33 cellular contexts compared by ENCODE assay signal in genomic region chr2:16471031-16471430, GRCh38.
"Had no signal": no experiment of that assay in that cellular context is flagged by ENCODE, and none has a peak within 500 bp of the region (broad histone marks: within the 10 kb centered on the region; RNA-seq: fewer than 3 reads in every experiment).

No MANE protein-coding gene starts in this region.

- H3K4me3 ChIP-seq: adrenal gland, body of pancreas, breast epithelium had no signal

- H3K27ac ChIP-seq: adrenal gland, body of pancreas, brain microvascular endothelial cell, breast epithelium, VCaP had no signal

- H3K4me3 Mint-ChIP-seq: activated B cell treated with CpG ODN at 0.5 μM for 24 hours; activated CD4-positive, alpha-beta memory T cell treated with anti-CD3 and anti-CD28 coated beads for 36 hours; activated CD4-positive, alpha-beta T cell treated with anti-CD3 and anti-CD28 coated beads, Interleukin-2, amount 10 ng/mL, durations not matched to agents 24 days and 14 days; activated CD8-positive, alpha-beta T cell treated with anti-CD3 and anti-CD28 coated beads for 36 hours; activated naive CD4-positive, alpha-beta T cell treated with anti-CD3 and anti-CD28 coated beads for 36 hours; activated naive CD8-positive, alpha-beta T cell treated with anti-CD3 and anti-CD28 coated beads for 36 hours; activated T-cell treated with anti-CD3 and anti-CD28 coated beads, Interleukin-2, amount 50 U/mL, for 4 hours; activated T-cell treated with anti-CD3 and anti-CD28 coated beads, Interleukin-2, amount 50 U/mL, for 72 hours; activated T-helper 1 cell treated with anti-CD3 and anti-CD28 coated beads, Interleukin-12 subunit alpha, Interleukin-12 subunit beta, Interleukin-2, Interleukin-4 antibody, amounts not matched to agents 30 ng/mL and 10 ng/mL and 1 ng/mL, durations not matched to agents 14 hours and 24 hours and 36 hours; activated T-helper 17 cell treated with anti-CD3 and anti-CD28 coated beads, Interleukin-2, amount 50 U/mL, for 72 hours; T-cell; T-helper 17 cell had no signal

- H3K27me3 Mint-ChIP-seq: activated CD4-positive, alpha-beta memory T cell treated with anti-CD3 and anti-CD28 coated beads for 36 hours; T-helper 17 cell had no signal

- H3K36me3 Mint-ChIP-seq: activated CD4-positive, alpha-beta memory T cell treated with anti-CD3 and anti-CD28 coated beads for 36 hours; activated naive CD4-positive, alpha-beta T cell treated with anti-CD3 and anti-CD28 coated beads, Interleukin-2, amount 50 U/mL, for 72 hours; activated naive CD8-positive, alpha-beta T cell treated with anti-CD3 and anti-CD28 coated beads for 36 hours; T-cell had no signal

- H3K4me1 ChIP-seq: adrenal gland, body of pancreas, breast epithelium had no signal

- H3K27ac Mint-ChIP-seq: activated B cell treated with CpG ODN at 0.5 μM for 24 hours; activated CD4-positive, alpha-beta memory T cell treated with anti-CD3 and anti-CD28 coated beads for 36 hours; activated CD4-positive, alpha-beta T cell treated with anti-CD3 and anti-CD28 coated beads, Interleukin-2, amount 10 ng/mL, durations not matched to agents 24 days and 14 days; activated CD8-positive, alpha-beta T cell treated with anti-CD3 and anti-CD28 coated beads for 36 hours; activated naive CD4-positive, alpha-beta T cell treated with anti-CD3 and anti-CD28 coated beads for 36 hours; activated naive CD4-positive, alpha-beta T cell treated with anti-CD3 and anti-CD28 coated beads, Interleukin-2, amount 50 U/mL, for 72 hours; activated naive CD8-positive, alpha-beta T cell treated with anti-CD3 and anti-CD28 coated beads for 36 hours; activated T-cell treated with anti-CD3 and anti-CD28 coated beads, Interleukin-2, amount 50 U/mL, for 72 hours; activated T-helper 1 cell treated with anti-CD3 and anti-CD28 coated beads, Interleukin-12 subunit alpha, Interleukin-12 subunit beta, Interleukin-2, Interleukin-4 antibody, amounts not matched to agents 30 ng/mL and 10 ng/mL and 1 ng/mL, durations not matched to agents 14 hours and 24 hours and 36 hours; activated T-helper 17 cell treated with anti-CD3 and anti-CD28 coated beads, Interleukin-2, amount 50 U/mL, for 72 hours; T-cell; T-helper 17 cell had no signal

- DNase-seq: activated B cell treated with CpG ODN at 0.5 μM for 24 hours; activated CD4-positive, alpha-beta memory T cell treated with anti-CD3 and anti-CD28 coated beads for 36 hours; activated CD4-positive, alpha-beta T cell treated with anti-CD3 and anti-CD28 coated beads for 4 hours; activated CD4-positive, alpha-beta T cell treated with anti-CD3 and anti-CD28 coated beads, Interleukin-2, amount 10 ng/mL, durations not matched to agents 24 days and 14 days; activated CD4-positive, alpha-beta T cell treated with anti-CD3 and anti-CD28 coated beads, Interleukin-2, amount 50 U/mL, for 1 hour; activated CD4-positive, alpha-beta T cell treated with anti-CD3 and anti-CD28 coated beads, Interleukin-2, amount 50 U/mL, for 4 hours; activated CD4-positive, CD25-positive, alpha-beta regulatory T cell treated with anti-CD3 and anti-CD28 coated beads, Interleukin-2, amount 50 U/mL, for 72 hours; activated CD8-positive, alpha-beta memory T cell treated with anti-CD3 and anti-CD28 coated beads, Interleukin-2, amount 50 U/mL, for 4 hours; activated CD8-positive, alpha-beta T cell treated with anti-CD3 and anti-CD28 coated beads for 36 hours; activated effector memory CD4-positive, alpha-beta T cell treated with anti-CD3 and anti-CD28 coated beads, Interleukin-2, amount 50 U/mL, for 16 hours; activated gamma-delta T cell treated with Interleukin-2 at 50 U/mL for 16 hours; activated naive CD4-positive, alpha-beta T cell; activated naive CD4-positive, alpha-beta T cell treated with anti-CD3 and anti-CD28 coated beads for 36 hours; activated naive CD4-positive, alpha-beta T cell treated with anti-CD3 and anti-CD28 coated beads, Interleukin-2, amount 50 U/mL, for 16 hours; activated naive CD8-positive, alpha-beta T cell treated with anti-CD3 and anti-CD28 coated beads for 36 hours; activated T-cell treated with anti-CD3 and anti-CD28 coated beads for 4 hours; activated T-cell treated with anti-CD3 and anti-CD28 coated beads, Interleukin-2, amount 50 U/mL, for 1 hour; activated T-cell treated with anti-CD3 and anti-CD28 coated beads, Interleukin-2, amount 50 U/mL, for 4 hours; activated T-cell treated with anti-CD3 and anti-CD28 coated beads, Interleukin-2, amount 50 U/mL, for 72 hours; adrenal gland; amniotic stem cell; aorta; body of pancreas; brain microvascular endothelial cell; central memory CD4-positive, alpha-beta T cell; T-cell; T-helper 17 cell; T1000 had no signal

- H3K9me3 ChIP-seq: adrenal gland, body of pancreas, breast epithelium had no signal

- H3K4me1 Mint-ChIP-seq: activated B cell treated with CpG ODN at 0.5 μM for 24 hours; activated CD4-positive, alpha-beta T cell treated with anti-CD3 and anti-CD28 coated beads, Interleukin-2, amount 10 ng/mL, durations not matched to agents 24 days and 14 days; activated naive CD8-positive, alpha-beta T cell treated with anti-CD3 and anti-CD28 coated beads for 36 hours; activated T-helper 17 cell treated with anti-CD3 and anti-CD28 coated beads, Interleukin-2, amount 50 U/mL, for 72 hours; T-cell; T-helper 17 cell had no signal

- H3K36me3 ChIP-seq: adrenal gland, brain microvascular endothelial cell, breast epithelium had no signal

- H3K9me3 Mint-ChIP-seq: activated B cell treated with CpG ODN at 0.5 μM for 24 hours; activated CD4-positive, alpha-beta memory T cell treated with anti-CD3 and anti-CD28 coated beads for 36 hours; activated CD4-positive, alpha-beta T cell treated with anti-CD3 and anti-CD28 coated beads, Interleukin-2, amount 10 ng/mL, durations not matched to agents 24 days and 14 days; activated CD8-positive, alpha-beta T cell treated with anti-CD3 and anti-CD28 coated beads for 36 hours; activated naive CD4-positive, alpha-beta T cell treated with anti-CD3 and anti-CD28 coated beads for 36 hours; activated naive CD4-positive, alpha-beta T cell treated with anti-CD3 and anti-CD28 coated beads, Interleukin-2, amount 50 U/mL, for 72 hours; activated naive CD8-positive, alpha-beta T cell treated with anti-CD3 and anti-CD28 coated beads for 36 hours; activated T-cell treated with anti-CD3 and anti-CD28 coated beads, Interleukin-2, amount 50 U/mL, for 4 hours; activated T-cell treated with anti-CD3 and anti-CD28 coated beads, Interleukin-2, amount 50 U/mL, for 72 hours; activated T-helper 1 cell treated with anti-CD3 and anti-CD28 coated beads, Interleukin-12 subunit alpha, Interleukin-12 subunit beta, Interleukin-2, Interleukin-4 antibody, amounts not matched to agents 30 ng/mL and 10 ng/mL and 1 ng/mL, durations not matched to agents 14 hours and 24 hours and 36 hours; activated T-helper 17 cell treated with anti-CD3 and anti-CD28 coated beads, Interleukin-2, amount 50 U/mL, for 72 hours; T-cell had no signal
